ENCODE assay signal across 1 cellular context in genomic region chr12:50764116-50764860, GRCh38.
TF ChIP-seq lines count a peak whose summit lies in the region.

No MANE protein-coding gene starts in this region.

TF ChIP-seq in HepG2, 621 proteins besides CTCF, POLR2A, EP300 and RAD21 (continued from another document and continues in another):
- TF ChIP-seq, protein P1, sequence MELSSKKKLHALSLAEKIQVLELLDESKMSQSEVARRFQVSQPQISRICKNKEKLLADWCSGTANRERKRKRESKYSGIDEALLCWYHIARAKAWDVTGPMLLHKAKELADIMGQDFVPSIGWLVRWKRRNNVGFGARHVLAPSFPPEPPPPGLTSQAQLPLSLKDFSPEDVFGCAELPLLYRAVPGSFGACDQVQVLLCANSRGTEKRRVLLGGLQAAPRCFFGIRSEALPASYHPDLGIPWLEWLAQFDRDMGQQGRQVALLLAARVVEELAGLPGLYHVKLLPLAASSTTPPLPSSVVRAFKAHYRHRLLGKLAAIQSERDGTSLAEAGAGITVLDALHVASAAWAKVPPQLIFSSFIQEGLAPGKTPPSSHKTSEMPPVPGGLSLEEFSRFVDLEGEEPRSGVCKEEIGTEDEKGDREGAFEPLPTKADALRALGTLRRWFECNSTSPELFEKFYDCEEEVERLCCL (CRISPR knock-in tag; IDR thresholded peaks at IDR 0.05; ENCODE audit: borderline replicate concordance): no peak
- TF ChIP-seq CENPBD1 (CRISPR knock-in tag; IDR thresholded peaks at IDR 0.05; ENCODE audit: borderline replicate concordance, low read depth) (no peak; the same call in 1 of the 2 replicates), SCMH1 (CRISPR knock-in tag; IDR thresholded peaks at IDR 0.05; ENCODE audit: borderline replicate concordance) (no peak), ZNF576 (CRISPR knock-in tag; IDR thresholded peaks at IDR 0.05) (no peak), ATF3 (CRISPR knock-in tag; IDR thresholded peaks at IDR 0.05) (peak; percentile 12; the same call in 1 of the 2 replicates), GMEB2 (CRISPR knock-in tag; IDR thresholded peaks at IDR 0.05; ENCODE audit: low read depth) (no peak), EZH2 (conservative IDR thresholded peaks at IDR 0.05; ENCODE audit: low read depth, low read length) (no peak), MLXIP (CRISPR knock-in tag; IDR thresholded peaks at IDR 0.05; ENCODE audit: borderline replicate concordance) (no peak), NFE2L2 (IDR thresholded peaks at IDR 0.05; ENCODE audit: low read length) (no peak), MIER3 (CRISPR knock-in tag; IDR thresholded peaks at IDR 0.05; ENCODE audit: borderline replicate concordance) (no peak), ZZZ3 (CRISPR knock-in tag; IDR thresholded peaks at IDR 0.05; ENCODE audit: borderline replicate concordance) (no peak), ZNF652 (CRISPR knock-in tag; IDR thresholded peaks at IDR 0.05; ENCODE audit: borderline replicate concordance, low read depth) (no peak), ZSCAN20 (CRISPR knock-in tag; IDR thresholded peaks at IDR 0.05; ENCODE audit: borderline replicate concordance) (0 out of 2 replicates have a peak, but pooled peaks have one; percentile 60), NFYB (CRISPR knock-in tag; IDR thresholded peaks at IDR 0.05) (no peak), ZNF138 (CRISPR knock-in tag; IDR thresholded peaks at IDR 0.05; ENCODE audit: low read depth) (no peak), ZNF558 (CRISPR knock-in tag; IDR thresholded peaks at IDR 0.05; ENCODE audit: borderline replicate concordance) (no peak), IKZF4 (CRISPR knock-in tag; IDR thresholded peaks at IDR 0.05; ENCODE audit: borderline replicate concordance, low read depth, not compliant biosample characterization) (no peak), AKAP8 (CRISPR knock-in tag; IDR thresholded peaks at IDR 0.05) (no peak), ZNF549 (CRISPR knock-in tag; IDR thresholded peaks at IDR 0.05) (0 out of 2 replicates have a peak, but pooled peaks have one; percentile 21), BRF2 (CRISPR knock-in tag; IDR thresholded peaks at IDR 0.05) (no peak), ZNF788 (CRISPR knock-in tag; IDR thresholded peaks at IDR 0.05; ENCODE audit: borderline replicate concordance) (peak; percentile 34; the same call in 1 of the 2 replicates), GRHL1 (CRISPR knock-in tag; conservative IDR thresholded peaks at IDR 0.05) (no peak), ZNF749 (CRISPR knock-in tag; IDR thresholded peaks at IDR 0.05; ENCODE audit: borderline replicate concordance) (no peak), HNF1B (CRISPR knock-in tag; IDR thresholded peaks at IDR 0.05) (no peak), ZNF839 (CRISPR knock-in tag; IDR thresholded peaks at IDR 0.05; ENCODE audit: borderline replicate concordance) (no peak)
- TF ChIP-seq, protein P2, sequence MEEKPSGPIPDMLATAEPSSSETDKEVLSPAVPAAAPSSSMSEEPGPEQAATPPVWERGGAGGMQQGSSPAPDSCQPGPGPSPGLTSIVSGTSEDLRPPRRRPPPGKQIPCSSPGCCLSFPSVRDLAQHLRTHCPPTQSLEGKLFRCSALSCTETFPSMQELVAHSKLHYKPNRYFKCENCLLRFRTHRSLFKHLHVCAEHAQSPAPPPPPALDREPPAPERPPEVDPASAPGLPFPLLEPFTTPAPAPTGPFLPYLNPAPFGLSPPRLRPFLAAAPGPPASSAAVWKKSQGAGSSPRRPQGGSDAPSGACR (CRISPR knock-in tag; IDR thresholded peaks at IDR 0.05): no peak
- TF ChIP-seq, protein P3, sequence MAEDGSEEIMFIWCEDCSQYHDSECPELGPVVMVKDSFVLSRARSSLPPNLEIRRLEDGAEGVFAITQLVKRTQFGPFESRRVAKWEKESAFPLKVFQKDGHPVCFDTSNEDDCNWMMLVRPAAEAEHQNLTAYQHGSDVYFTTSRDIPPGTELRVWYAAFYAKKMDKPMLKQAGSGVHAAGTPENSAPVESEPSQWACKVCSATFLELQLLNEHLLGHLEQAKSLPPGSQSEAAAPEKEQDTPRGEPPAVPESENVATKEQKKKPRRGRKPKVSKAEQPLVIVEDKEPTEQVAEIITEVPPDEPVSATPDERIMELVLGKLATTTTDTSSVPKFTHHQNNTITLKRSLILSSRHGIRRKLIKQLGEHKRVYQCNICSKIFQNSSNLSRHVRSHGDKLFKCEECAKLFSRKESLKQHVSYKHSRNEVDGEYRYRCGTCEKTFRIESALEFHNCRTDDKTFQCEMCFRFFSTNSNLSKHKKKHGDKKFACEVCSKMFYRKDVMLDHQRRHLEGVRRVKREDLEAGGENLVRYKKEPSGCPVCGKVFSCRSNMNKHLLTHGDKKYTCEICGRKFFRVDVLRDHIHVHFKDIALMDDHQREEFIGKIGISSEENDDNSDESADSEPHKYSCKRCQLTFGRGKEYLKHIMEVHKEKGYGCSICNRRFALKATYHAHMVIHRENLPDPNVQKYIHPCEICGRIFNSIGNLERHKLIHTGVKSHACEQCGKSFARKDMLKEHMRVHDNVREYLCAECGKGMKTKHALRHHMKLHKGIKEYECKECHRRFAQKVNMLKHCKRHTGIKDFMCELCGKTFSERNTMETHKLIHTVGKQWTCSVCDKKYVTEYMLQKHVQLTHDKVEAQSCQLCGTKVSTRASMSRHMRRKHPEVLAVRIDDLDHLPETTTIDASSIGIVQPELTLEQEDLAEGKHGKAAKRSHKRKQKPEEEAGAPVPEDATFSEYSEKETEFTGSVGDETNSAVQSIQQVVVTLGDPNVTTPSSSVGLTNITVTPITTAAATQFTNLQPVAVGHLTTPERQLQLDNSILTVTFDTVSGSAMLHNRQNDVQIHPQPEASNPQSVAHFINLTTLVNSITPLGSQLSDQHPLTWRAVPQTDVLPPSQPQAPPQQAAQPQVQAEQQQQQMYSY (CRISPR knock-in tag; IDR thresholded peaks at IDR 0.05): no peak
- TF ChIP-seq, protein P4, sequence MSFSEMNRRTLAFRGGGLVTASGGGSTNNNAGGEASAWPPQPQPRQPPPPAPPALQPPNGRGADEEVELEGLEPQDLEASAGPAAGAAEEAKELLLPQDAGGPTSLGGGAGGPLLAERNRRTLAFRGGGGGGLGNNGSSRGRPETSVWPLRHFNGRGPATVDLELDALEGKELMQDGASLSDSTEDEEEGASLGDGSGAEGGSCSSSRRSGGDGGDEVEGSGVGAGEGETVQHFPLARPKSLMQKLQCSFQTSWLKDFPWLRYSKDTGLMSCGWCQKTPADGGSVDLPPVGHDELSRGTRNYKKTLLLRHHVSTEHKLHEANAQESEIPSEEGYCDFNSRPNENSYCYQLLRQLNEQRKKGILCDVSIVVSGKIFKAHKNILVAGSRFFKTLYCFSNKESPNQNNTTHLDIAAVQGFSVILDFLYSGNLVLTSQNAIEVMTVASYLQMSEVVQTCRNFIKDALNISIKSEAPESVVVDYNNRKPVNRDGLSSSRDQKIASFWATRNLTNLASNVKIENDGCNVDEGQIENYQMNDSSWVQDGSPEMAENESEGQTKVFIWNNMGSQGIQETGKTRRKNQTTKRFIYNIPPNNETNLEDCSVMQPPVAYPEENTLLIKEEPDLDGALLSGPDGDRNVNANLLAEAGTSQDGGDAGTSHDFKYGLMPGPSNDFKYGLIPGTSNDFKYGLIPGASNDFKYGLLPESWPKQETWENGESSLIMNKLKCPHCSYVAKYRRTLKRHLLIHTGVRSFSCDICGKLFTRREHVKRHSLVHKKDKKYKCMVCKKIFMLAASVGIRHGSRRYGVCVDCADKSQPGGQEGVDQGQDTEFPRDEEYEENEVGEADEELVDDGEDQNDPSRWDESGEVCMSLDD (CRISPR knock-in tag; IDR thresholded peaks at IDR 0.05; ENCODE audit: borderline replicate concordance): peak; percentile 20; the same call in 1 of the 2 replicates
- TF ChIP-seq, protein P5, sequence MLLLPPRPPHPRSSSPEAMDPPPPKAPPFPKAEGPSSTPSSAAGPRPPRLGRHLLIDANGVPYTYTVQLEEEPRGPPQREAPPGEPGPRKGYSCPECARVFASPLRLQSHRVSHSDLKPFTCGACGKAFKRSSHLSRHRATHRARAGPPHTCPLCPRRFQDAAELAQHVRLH (CRISPR knock-in tag; IDR thresholded peaks at IDR 0.05; ENCODE audit: borderline replicate concordance, low read depth): no peak
- TF ChIP-seq, protein P6, sequence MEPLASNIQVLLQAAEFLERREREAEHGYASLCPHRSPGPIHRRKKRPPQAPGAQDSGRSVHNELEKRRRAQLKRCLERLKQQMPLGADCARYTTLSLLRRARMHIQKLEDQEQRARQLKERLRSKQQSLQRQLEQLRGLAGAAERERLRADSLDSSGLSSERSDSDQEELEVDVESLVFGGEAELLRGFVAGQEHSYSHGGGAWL (CRISPR knock-in tag; IDR thresholded peaks at IDR 0.05): no peak
- TF ChIP-seq, protein P7, sequence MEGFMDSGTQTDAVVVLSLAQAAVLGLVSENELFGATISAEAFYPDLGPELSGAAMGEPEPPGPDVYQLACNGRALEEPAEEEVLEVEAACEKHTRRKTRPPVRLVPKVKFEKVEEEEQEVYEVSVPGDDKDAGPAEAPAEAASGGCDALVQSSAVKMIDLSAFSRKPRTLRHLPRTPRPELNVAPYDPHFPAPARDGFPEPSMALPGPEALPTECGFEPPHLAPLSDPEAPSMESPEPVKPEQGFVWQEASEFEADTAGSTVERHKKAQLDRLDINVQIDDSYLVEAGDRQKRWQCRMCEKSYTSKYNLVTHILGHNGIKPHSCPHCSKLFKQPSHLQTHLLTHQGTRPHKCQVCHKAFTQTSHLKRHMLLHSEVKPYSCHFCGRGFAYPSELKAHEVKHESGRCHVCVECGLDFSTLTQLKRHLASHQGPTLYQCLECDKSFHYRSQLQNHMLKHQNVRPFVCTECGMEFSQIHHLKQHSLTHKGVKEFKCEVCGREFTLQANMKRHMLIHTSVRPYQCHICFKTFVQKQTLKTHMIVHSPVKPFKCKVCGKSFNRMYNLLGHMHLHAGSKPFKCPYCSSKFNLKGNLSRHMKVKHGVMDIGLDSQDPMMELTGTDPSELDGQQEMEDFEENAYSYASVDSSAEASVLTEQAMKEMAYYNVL (CRISPR knock-in tag; IDR thresholded peaks at IDR 0.05; ENCODE audit: borderline replicate concordance): no peak; the same call in 1 of the 2 replicates
